ENCODE assay signal across 16 cellular contexts in genomic region chr2:60958800-60959199, GRCh38. TPM values are rescaled to one million over a fixed set of nuclear protein-coding genes. Genes with fewer than 3 reads are reported as not detected.
DNase-seq lines count a peak whose midpoint lies in the region; ATAC-seq and TF ChIP-seq lines count a peak whose summit lies in the region.
"Had no signal": no experiment of that assay in that cellular context is flagged by ENCODE, and none has a peak within 500 bp of the region (broad histone marks: within the 10 kb centered on the region; RNA-seq: fewer than 3 reads in every experiment).

No MANE protein-coding gene starts in this region.

- H3K36me3 Mint-ChIP-seq in MCF 10A (ENCODE audit: insufficient read depth, unreplicated experiment), result peaks cover 14% of the 10 kb centered on the region
- H3K36me3 Mint-ChIP-seq in chondrocyte (ENCODE audit: low read depth), result peaks cover 3% of the 10 kb centered on the region
- peaks cover 14% of the 10 kb centered on the region for H3K36me3 Mint-ChIP-seq in activated naive CD4-positive, alpha-beta T cell treated with anti-CD3 and anti-CD28 coated beads for 36 hours (ENCODE audit: low read depth)

- H3K9me3 Mint-ChIP-seq in MCF 10A (ENCODE audit: unreplicated experiment) (no peaks in the 10 kb centered on the region), chondrocyte (ENCODE audit: low read depth) (no peaks in the 10 kb centered on the region)
- H3K9me3 Mint-ChIP-seq in activated naive CD4-positive, alpha-beta T cell treated with anti-CD3 and anti-CD28 coated beads for 36 hours, result no peaks in the 10 kb centered on the region
- H3K9me3 Mint-ChIP-seq: mesothelial cell of epicardium; T-helper 1 cell treated with Interleukin-12 subunit alpha and Interleukin-12 subunit beta and Interleukin-4 antibody, amounts not matched to agents 30 μg/mL and 1 μg/mL, for 36 hours had no signal

- ATAC-seq in HG03378 (IDR thresholded peaks at IDR 0.05; ENCODE audit: unreplicated experiment) (no peak), Right ventricle myocardium superior (ENCODE audit: poor library complexity) (no peak), GM18520 (IDR thresholded peaks at IDR 0.05; ENCODE audit: unreplicated experiment) (no peak)
- ATAC-seq: heart left ventricle had no signal

- H3K9me3 ChIP-seq in breast epithelium, result no peaks in the 10 kb centered on the region
- H3K9me3 ChIP-seq: heart left ventricle, tibial nerve had no signal

- intact Hi-C loops in MCF 10A (cut with micrococcal nuclease), result no loop called here
- intact Hi-C loops in breast epithelium (cut with DNase I; ENCODE audit: low total_unique reads), result no loop called here
- intact Hi-C loops in Right ventricle myocardium superior (cut with DNase I), result no loop called here
- intact Hi-C loops in activated naive CD4-positive, alpha-beta T cell treated with anti-CD3 and anti-CD28 coated beads for 36 hours (cut with micrococcal nuclease), result no loop called here

- DNase-seq in MCF 10A (ENCODE audit: unreplicated experiment) (peak; percentile 91), breast epithelium (ENCODE audit: low spot score in 2 of 2) (no peak), chondrocyte (ENCODE audit: low spot score) (no peak), kidney tubule cell (ENCODE audit: low spot score) (peak; percentile 91), Right ventricle myocardium superior (no peak)
- DNase-seq in activated naive CD4-positive, alpha-beta T cell treated with anti-CD3 and anti-CD28 coated beads for 36 hours, result no peak
- DNase-seq: activated CD4-positive, alpha-beta T cell treated with anti-CD3 and anti-CD28 coated beads, Interleukin-2, amount 50 U/mL, for 48 hours; activated gamma-delta T cell treated with Interleukin-2 at 50 U/mL for 16 hours; DMS79; heart left ventricle; NCI-H187 treated with DMSO at 0.1 percent for 48 hours had no signal

- H3K27me3 Mint-ChIP-seq in MCF 10A (ENCODE audit: insufficient read depth, unreplicated experiment) (no peaks in the 10 kb centered on the region), chondrocyte (ENCODE audit: low read depth) (no peaks in the 10 kb centered on the region)
- H3K27me3 Mint-ChIP-seq in activated naive CD4-positive, alpha-beta T cell treated with anti-CD3 and anti-CD28 coated beads for 36 hours (ENCODE audit: low read depth), result no peaks in the 10 kb centered on the region

- H3K27ac Mint-ChIP-seq in MCF 10A (ENCODE audit: low read depth, unreplicated experiment) (peak overlapping the region; percentile 93), chondrocyte (ENCODE audit: unreplicated experiment) (peak overlapping the region; percentile 62)
- no peak overlapping the region for H3K27ac Mint-ChIP-seq in activated naive CD4-positive, alpha-beta T cell treated with anti-CD3 and anti-CD28 coated beads for 36 hours
- H3K27ac Mint-ChIP-seq: T-helper 1 cell treated with Interleukin-12 subunit alpha and Interleukin-12 subunit beta and Interleukin-4 antibody, amounts not matched to agents 30 μg/mL and 1 μg/mL, for 36 hours had no signal

- H3K4me3 ChIP-seq in breast epithelium, result no peak overlapping the region
- H3K4me3 ChIP-seq: heart left ventricle, tibial nerve had no signal

- H3K4me1 ChIP-seq in breast epithelium, result no peaks in the 10 kb centered on the region
- H3K4me1 ChIP-seq: heart left ventricle, tibial nerve had no signal

- H3K4me3 Mint-ChIP-seq in MCF 10A (ENCODE audit: unreplicated experiment), result peak overlapping the region; percentile 39
- no peak overlapping the region for H3K4me3 Mint-ChIP-seq in chondrocyte (ENCODE audit: unreplicated experiment)
- H3K4me3 Mint-ChIP-seq in activated naive CD4-positive, alpha-beta T cell treated with anti-CD3 and anti-CD28 coated beads for 36 hours, result no peak overlapping the region
- H3K4me3 Mint-ChIP-seq: mesothelial cell of epicardium; T-helper 1 cell treated with Interleukin-12 subunit alpha and Interleukin-12 subunit beta and Interleukin-4 antibody, amounts not matched to agents 30 μg/mL and 1 μg/mL, for 36 hours had no signal

- peak overlapping the region in 1 of 2 donors; percentile 41 for H3K27ac ChIP-seq in breast epithelium
- H3K27ac ChIP-seq: heart left ventricle, tibial nerve had no signal

- POLR2A ChIA-PET in MCF 10A (lab: Yijun Ruan, JAX), result interaction anchor here (0.6 to 6.1 kb wide), 21 partner anchors 8 to 580 kb away, joined by 3 to 118 read pairs (median 5); partner anchors contain the start of genes PAPOLG, PEX13, PUS10 and REL

- no peaks in the 10 kb centered on the region for H3K36me3 ChIP-seq in breast epithelium

- no TSS peak for BruUV-seq in MCF 10A (replicated peaks; lab: Mats Ljungman, UMichigan)

- CTCF ChIA-PET in MCF 10A (lab: Yijun Ruan, JAX), result interaction anchor here (0.6 to 0.8 kb wide), 3 partner anchors 9 to 286 kb away, joined by 3 to 6 read pairs (median 4); no protein-coding TSS in a partner anchor
- CTCF ChIA-PET in activated naive CD4-positive, alpha-beta T cell treated with anti-CD3 and anti-CD28 coated beads for 36 hours (lab: Charles Lee), result no interaction called here

- H3K27me3 ChIP-seq in breast epithelium, result no peaks in the 10 kb centered on the region
- H3K27me3 ChIP-seq: heart left ventricle, tibial nerve had no signal

- TF ChIP-seq CTCF in MCF 10A (IDR thresholded peaks at IDR 0.05; ENCODE audit: unreplicated experiment) (no peak), breast epithelium (IDR thresholded peaks at IDR 0.05) (no peak), chondrocyte (IDR thresholded peaks at IDR 0.05) (no peak)

- TF ChIP-seq POLR2A in breast epithelium (IDR thresholded peaks at IDR 0.05), result no peak

- H3K4me1 Mint-ChIP-seq in MCF 10A (ENCODE audit: insufficient read depth, unreplicated experiment) (peaks cover 21% of the 10 kb centered on the region), chondrocyte (ENCODE audit: low read depth) (peaks cover 18% of the 10 kb centered on the region)
- H3K4me1 Mint-ChIP-seq in activated naive CD4-positive, alpha-beta T cell treated with anti-CD3 and anti-CD28 coated beads for 36 hours (ENCODE audit: low read depth), result peaks cover 18% of the 10 kb centered on the region

RNA-seq across cellular contexts. Expression of gene PEX13, which starts 58.7 kb away (rescaled TPM):
- total RNA-seq in MCF 10A (2022), result 18.5 and 18.6 TPM in 2 replicates
- 10 to 100 TPM; 25.1 to 58.2 (median 31.5) TPM for total RNA-seq in breast epithelium
- total RNA-seq in chondrocyte, result 22.6 to 25.0 TPM (median 23.0 TPM) in 3 replicates
- 19.5 TPM for total RNA-seq in Right ventricle myocardium superior
- total RNA-seq in activated naive CD4-positive, alpha-beta T cell treated with anti-CD3 and anti-CD28 coated beads for 36 hours, result 10 to 100 TPM; 16.0 to 17.1 TPM

RNA-seq across cellular contexts. Expression of gene PUS10, which starts 59.3 kb away (rescaled TPM):
- 5.0 and 6.9 TPM in 2 replicates for total RNA-seq in MCF 10A (2022)
- total RNA-seq in breast epithelium, result 10 to 100 TPM in 1 of 3 donors, 1 to 10 TPM in 2; 8.2 to 16.2 (median 9.3) TPM
- total RNA-seq in chondrocyte, result 5.1 to 7.9 TPM (median 5.7 TPM) in 3 replicates
- 5.0 TPM for total RNA-seq in Right ventricle myocardium superior
- 1 to 10 TPM; 6.0 to 6.5 TPM for total RNA-seq in activated naive CD4-positive, alpha-beta T cell treated with anti-CD3 and anti-CD28 coated beads for 36 hours

Comparison
In these comparisons a context has a peak if more than half of its experiments do, and no peak if none do; other contexts are left out.
1. DNase-seq: peak in MCF 10A (single experiment) and kidney tubule cell (single experiment); none in breast epithelium (0 of 2), chondrocyte (single experiment), Right ventricle myocardium superior (single experiment) and activated naive CD4-positive, alpha-beta T cell treated with anti-CD3 and anti-CD28 coated beads for 36 hours (single experiment).